In the genomic region with DNA sequence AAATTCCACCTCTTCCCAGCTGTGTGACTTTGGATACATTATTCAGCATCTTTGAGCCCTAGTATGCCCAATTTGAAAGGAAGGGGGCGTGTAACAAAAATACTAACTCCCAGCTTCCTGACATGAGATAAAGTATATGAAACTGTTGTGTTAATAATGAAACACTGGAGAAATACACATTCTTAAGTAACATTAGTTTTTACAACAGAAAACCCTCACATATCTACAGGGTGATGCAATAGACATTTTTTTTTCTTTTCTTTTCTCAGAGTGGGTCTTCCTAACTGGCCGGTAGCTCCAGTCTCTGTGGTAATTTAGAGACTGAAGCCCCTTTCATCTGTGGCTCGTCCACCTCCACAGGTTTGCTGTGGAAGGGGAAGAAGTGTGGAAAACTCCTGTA, we compare ENCODE assay signal across 27 cellular contexts.
"Had no signal": no experiment of that assay in that cellular context is flagged by ENCODE, and none has a peak within 500 bp of the region (broad histone marks: within the 10 kb centered on the region; RNA-seq: fewer than 3 reads in every experiment).

No MANE protein-coding gene starts in this region.

- H3K4me3 ChIP-seq: ascending aorta, esophagus squamous epithelium, gastrocnemius medialis, heart left ventricle had no signal

- H3K36me3 ChIP-seq: ascending aorta, esophagus squamous epithelium, gastrocnemius medialis, heart left ventricle had no signal

- H3K27me3 ChIP-seq: ascending aorta, gastrocnemius medialis, heart left ventricle had no signal

- H3K27ac ChIP-seq: ascending aorta, epithelial cell of prostate, esophagus squamous epithelium, foreskin keratinocyte, gastrocnemius medialis, heart left ventricle had no signal

- DNase-seq: activated CD4-positive, alpha-beta memory T cell treated with anti-CD3 and anti-CD28 coated beads for 36 hours; activated CD4-positive, alpha-beta T cell treated with anti-CD3 and anti-CD28 coated beads for 36 hours; activated CD4-positive, alpha-beta T cell treated with anti-CD3 and anti-CD28 coated beads, Interleukin-2, amount 10 ng/mL, durations not matched to agents 24 days and 14 days; activated CD4-positive, CD25-positive, alpha-beta regulatory T cell; activated CD4-positive, CD25-positive, alpha-beta regulatory T cell treated with anti-CD3 and anti-CD28 coated beads, Interleukin-2, amount 50 U/mL, for 72 hours; activated CD8-positive, alpha-beta memory T cell treated with anti-CD3 and anti-CD28 coated beads, Interleukin-2, amount 10 ng/mL, durations not matched to agents 7 days and 5 days; activated CD8-positive, alpha-beta memory T cell treated with anti-CD3 and anti-CD28 coated beads, Interleukin-2, amount 50 U/mL, for 4 hours; activated CD8-positive, alpha-beta T cell treated with anti-CD3 and anti-CD28 coated beads, Interleukin-2, amount 10 ng/mL, durations not matched to agents 7 days and 5 days; activated effector memory CD4-positive, alpha-beta T cell treated with anti-CD3 and anti-CD28 coated beads, Interleukin-2, amount 50 U/mL, for 16 hours; activated naive CD4-positive, alpha-beta T cell treated with anti-CD3 and anti-CD28 coated beads for 36 hours; activated naive CD8-positive, alpha-beta T cell treated with anti-CD3 and anti-CD28 coated beads for 36 hours; activated naive CD8-positive, alpha-beta T cell treated with anti-CD3 and anti-CD28 coated beads, Interleukin-2, amount 50 U/mL, for 24 hours; activated T-cell treated with anti-CD3 and anti-CD28 coated beads, Interleukin-2, amount 50 U/mL, for 1 hour; activated T-cell treated with anti-CD3 and anti-CD28 coated beads, Interleukin-2, amount 50 U/mL, for 48 hours; effector CD8-positive, alpha-beta T cell; esophagus squamous epithelium; foreskin keratinocyte; gastrocnemius medialis; glutamatergic neuron; heart left ventricle; T-helper 2 cell had no signal

- ATAC-seq: activated CD4-positive, alpha-beta T cell treated with anti-CD3 and anti-CD28 coated beads for 36 hours; activated CD8-positive, alpha-beta memory T cell treated with anti-CD3 and anti-CD28 coated beads, Interleukin-2, amount 10 ng/mL, durations not matched to agents 7 days and 5 days; activated CD8-positive, alpha-beta T cell treated with anti-CD3 and anti-CD28 coated beads, Interleukin-2, amount 10 ng/mL, durations not matched to agents 7 days and 5 days; activated naive CD8-positive, alpha-beta T cell treated with anti-CD3 and anti-CD28 coated beads, Interleukin-2, amount 50 U/mL, for 24 hours; foreskin keratinocyte; gastrocnemius medialis; heart left ventricle had no signal

- H3K9me3 ChIP-seq: ascending aorta, esophagus squamous epithelium, gastrocnemius medialis, heart left ventricle had no signal

- H3K4me1 ChIP-seq: ascending aorta, esophagus squamous epithelium, foreskin keratinocyte, gastrocnemius medialis had no signal

- FAIRE-seq: bronchial epithelial cell, colon, endometrium, endothelial cell of umbilical vein had no signal
